7 cellular contexts compared by ENCODE assay signal in the genomic region with DNA sequence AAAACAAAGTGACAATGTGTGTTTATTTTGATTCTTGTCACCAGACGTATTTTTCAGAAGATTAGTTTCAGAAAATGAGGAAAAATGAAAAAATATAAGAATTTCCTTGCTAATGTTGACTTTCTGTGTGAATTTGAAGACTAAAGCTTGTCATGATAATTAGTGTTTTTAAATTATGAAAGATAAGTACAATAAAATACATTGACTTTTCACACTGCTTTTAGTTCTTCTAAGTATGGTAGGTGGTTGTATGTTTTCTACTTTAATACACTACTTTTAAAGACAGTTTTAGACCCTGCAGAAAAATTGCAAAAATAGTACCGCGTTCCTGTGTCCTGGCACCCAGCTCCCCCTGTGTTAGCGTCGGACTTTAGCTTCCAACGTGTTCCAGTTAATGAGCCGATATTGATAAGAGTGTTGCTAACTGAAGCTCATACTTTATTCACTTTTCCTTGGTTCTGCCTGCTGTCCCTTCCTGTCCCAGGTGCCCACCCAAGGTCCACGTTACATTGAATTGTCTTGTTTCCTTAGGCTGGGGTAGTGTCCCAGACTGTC. TPM values are rescaled to one million over a fixed set of nuclear protein-coding genes. Genes with fewer than 3 reads are reported as not detected.
A peak's percentile ranks its signal among the peaks of the same experiment; 100 is the strongest.
DNase-seq lines count a peak whose midpoint lies in the region; ATAC-seq and TF ChIP-seq lines count a peak whose summit lies in the region.

No MANE protein-coding gene starts in this region.

- no peaks in the 10 kb centered on the region for H4K20me1 ChIP-seq in H9 (ENCODE audit: control insufficient read depth, insufficient read depth, insufficient read length)

- no peak overlapping the region for H3K27ac ChIP-seq in H9 (ENCODE audit: insufficient read length, low read depth, low read length)
- H3K27ac ChIP-seq in SK-N-MC, result peak overlapping the region; percentile 46; the same call in 1 of the 2 replicates
- H3K27ac ChIP-seq in gastrocnemius medialis, result peak overlapping the region; percentile 82 to 94 (median 87)

- H3K4me3 ChIP-seq in SK-N-MC (peak overlapping the region; percentile 92), fibroblast of the aortic adventitia (ENCODE audit: low read depth, low read length) (peak overlapping the region; percentile 96), gastrocnemius medialis (peak overlapping the region; percentile 66 to 100 (median 83))

- H3K79me2 ChIP-seq in H9 (ENCODE audit: insufficient read depth, low read length), result peaks cover 5% of the 10 kb centered on the region; the same call in 1 of the 2 replicates

- DNase-seq in H9, result no peak
- DNase-seq in SK-N-MC (ENCODE audit: low read depth, low spot score), result no peak
- DNase-seq in fibroblast of the aortic adventitia (ENCODE audit: low read depth), result peak; percentile 16
- no peak for DNase-seq in gastrocnemius medialis
- DNase-seq in COLO829 (ENCODE audit: low spot score), result no peak

- intact Hi-C loops in gastrocnemius medialis (cut with DNase I; ENCODE audit: low total_unique reads), result loop anchor here (1.0 to 10.0 kb wide), 4 partner anchors 47 to 530 kb away; a partner anchor contains a TSS

- no peak overlapping the region for H3K23ac ChIP-seq in H9 (ENCODE audit: insufficient read length, low read depth, low read length)

- peaks cover 5% of the 10 kb centered on the region for H3K4me1 ChIP-seq in H9 (ENCODE audit: insufficient read depth, low read length)
- peaks cover 12 to 16% of the 10 kb centered on the region in 2 donors for H3K4me1 ChIP-seq in gastrocnemius medialis

- H4K91ac ChIP-seq in H9 (ENCODE audit: insufficient read length, low read depth, low read length), result no peak overlapping the region

- H2BK15ac ChIP-seq in H9 (ENCODE audit: low read depth, low read length), result no peak overlapping the region

- H3K9me3 Mint-ChIP-seq in H9, result peaks cover 0 to 2% of the 10 kb centered on the region in 2 experiments; a peak in 2 of 5 replicates

- H3K27me3 Mint-ChIP-seq in H9 (ENCODE audit: low read depth), result peaks cover 4% of the 10 kb centered on the region

- peaks cover 28 to 33% of the 10 kb centered on the region in 2 experiments for H3K4me1 Mint-ChIP-seq in H9

- H3K27me3 ChIP-seq in H9 (ENCODE audit: insufficient read depth, low read length) (no peaks in the 10 kb centered on the region), gastrocnemius medialis (no peaks in the 10 kb centered on the region)

- no peak overlapping the region for H3K56ac ChIP-seq in H9 (ENCODE audit: insufficient read length, low read depth, low read length)

- no peak overlapping the region for H4K8ac ChIP-seq in H9 (replicated peaks; ENCODE audit: insufficient read length, low read depth, low read length)

- ATAC-seq in gastrocnemius medialis (no peak), GM18502 (IDR thresholded peaks at IDR 0.05; ENCODE audit: poor library complexity, unreplicated experiment) (no peak), HG02970 (IDR thresholded peaks at IDR 0.05; ENCODE audit: low FRiP score, unreplicated experiment) (no peak)

- H2AFZ ChIP-seq in H9 (ENCODE audit: low read length), result no peak overlapping the region

- H2BK20ac ChIP-seq in H9 (ENCODE audit: low read depth, low read length, poor library complexity, severe bottlenecking), result no peak overlapping the region

- peak overlapping the region; percentile 82 to 93 for H3K4me3 Mint-ChIP-seq in H9

- H4K5ac ChIP-seq in H9 (ENCODE audit: insufficient read length, low read depth, low read length), result no peak overlapping the region

- peaks cover 3% of the 10 kb centered on the region for H3K23me2 ChIP-seq in H9 (ENCODE audit: insufficient read length, low read depth, low read length, poor library complexity, severe bottlenecking)

- no peak overlapping the region for H2BK120ac ChIP-seq in H9 (ENCODE audit: low read depth, low read length, poor library complexity, severe bottlenecking)

- H3K36me3 ChIP-seq in SK-N-MC (ENCODE audit: insufficient read depth, low read length) (no peaks in the 10 kb centered on the region; the same call in 1 of the 2 replicates), gastrocnemius medialis (no peaks in the 10 kb centered on the region)

- in situ Hi-C loops in gastrocnemius medialis (cut with MboI; ENCODE audit: low sequenced_read_pairs in 4 of 4), result loop anchor here in 1 of 4 donors (10.0 kb wide), 1 partner anchor 50 kb away; a partner anchor contains a TSS

- no peak overlapping the region for H3K18ac ChIP-seq in H9 (ENCODE audit: insufficient read length, low read depth, low read length)

- H3K4ac ChIP-seq in H9 (ENCODE audit: low read depth, low read length), result no peak overlapping the region

- no peak overlapping the region for H3T11ph ChIP-seq in H9 (ENCODE audit: low read length)

- no peak overlapping the region for H2AK5ac ChIP-seq in H9 (ENCODE audit: insufficient read length, low read length)

- peak overlapping the region in 2 of 3 experiments; percentile 83 to 95; a peak in 4 of 7 replicates for H3K27ac Mint-ChIP-seq in H9

- H3K9ac ChIP-seq in H9 (ENCODE audit: extremely low read depth, insufficient read length, low read length) (peak overlapping the region; percentile 57), SK-N-MC (ENCODE audit: insufficient read length) (peak overlapping the region; percentile 92)

- H3K9me3 ChIP-seq in H9 (ENCODE audit: control insufficient read depth, low read depth, low read length) (no peaks in the 10 kb centered on the region), SK-N-MC (ENCODE audit: low read depth, low read length) (no peaks in the 10 kb centered on the region), gastrocnemius medialis (no peaks in the 10 kb centered on the region)

- no peak for TF ChIP-seq POLR2A in gastrocnemius medialis (IDR thresholded peaks at IDR 0.05)

- H3K14ac ChIP-seq in H9 (ENCODE audit: insufficient read depth, low read length), result no peak overlapping the region; the same call in 1 of the 2 replicates

- H3K79me1 ChIP-seq in H9 (ENCODE audit: insufficient read depth, low read depth, low read length, poor library complexity, severe bottlenecking), result no peaks in the 10 kb centered on the region

- no peak overlapping the region for H2BK12ac ChIP-seq in H9 (ENCODE audit: insufficient read length, low read depth, low read length)

- WGBS in H9 (ENCODE audit: extremely low coverage, insufficient read length, low lambda C conversion rate), result no CpG with 5 or more reads among the region's 8 CpGs

- no peak overlapping the region for H2BK5ac ChIP-seq in H9 (ENCODE audit: insufficient read length, low read length)

- H3K36me3 Mint-ChIP-seq in H9 (ENCODE audit: insufficient read depth in 1 of 3, low read depth in 3 of 3), result peaks cover 11 to 24% (median 21%) of the 10 kb centered on the region in 3 experiments

- H3K4me2 ChIP-seq in H9 (ENCODE audit: insufficient read depth, insufficient read length, low read length), result peak overlapping the region; percentile 74

- TF ChIP-seq CTCF in H9 (conservative IDR thresholded peaks at IDR 0.05), result no peak
- no peak for TF ChIP-seq CTCF in fibroblast of the aortic adventitia (IDR thresholded peaks at IDR 0.05; ENCODE audit: insufficient read depth, low read length)
- TF ChIP-seq CTCF in gastrocnemius medialis (IDR thresholded peaks at IDR 0.05 in 4 of 5, conservative IDR thresholded peaks at IDR 0.05 in 1 of 5), result peak in 1 of 5 experiments; percentile 5

RNA-seq across cellular contexts. Expression of a gene that starts 0.7 kb away (rescaled TPM):
- total RNA-seq in H9 (2021) (39.4 and 42.5 TPM in 2 replicates), fibroblast of the aortic adventitia (ENCODE audit: low replicate concordance) (17.6 and 20.1 TPM in 2 replicates), gastrocnemius medialis (10 to 100 TPM; 26.6 to 37.4 (median 32.3) TPM)

RNA-seq across cellular contexts. Expression of a gene that starts 46.6 kb away (rescaled TPM):
- total RNA-seq in H9 (2021) (163 and 164 TPM in 2 replicates), fibroblast of the aortic adventitia (ENCODE audit: low replicate concordance) (54.6 and 62.2 TPM in 2 replicates), gastrocnemius medialis (100 to 1,000 TPM in 1 of 4 donors, 10 to 100 TPM in 3; 39.9 to 105 (median 66.4) TPM)
